16 cellular contexts compared by ENCODE assay signal in genomic region chr4:4259484-4260100, GRCh38. TPM values are rescaled to one million over a fixed set of nuclear protein-coding genes. Genes with fewer than 3 reads are reported as not detected.
DNase-seq lines count a peak whose midpoint lies in the region; ATAC-seq and TF ChIP-seq lines count a peak whose summit lies in the region.
"Had no signal": no experiment of that assay in that cellular context is flagged by ENCODE, and none has a peak within 500 bp of the region (broad histone marks: within the 10 kb centered on the region; RNA-seq: fewer than 3 reads in every experiment).

No MANE protein-coding gene starts in this region.

- H3K9me3 ChIP-seq in MM.1S (replicated peaks; ENCODE audit: insufficient read depth, low read length): no peaks in the 10 kb centered on the region
- H3K9me3 ChIP-seq: esophagus muscularis mucosa, heart left ventricle had no signal

- 0 out of 2 replicates have a peak overlapping the region, but pooled peaks have one; percentile 7 for H3K4me2 ChIP-seq in MM.1S (ENCODE audit: low read depth, low read length)

- H2AFZ ChIP-seq in MM.1S (ENCODE audit: low read length): 0 out of 2 replicates have a peak overlapping the region, but pooled peaks have one; percentile 28

- H4K20me1 ChIP-seq in MM.1S (ENCODE audit: insufficient read depth, low read length): no peaks in the 10 kb centered on the region

- no peaks in the 10 kb centered on the region for H3K4me1 ChIP-seq in MM.1S (ENCODE audit: low read length)
- H3K4me1 ChIP-seq: esophagus muscularis mucosa had no signal

- intact Hi-C loops in dendritic cell treated with granulocyte-macrophage colony-stimulating factor and Interleukin-4, amounts not matched to agents 40 ng/mL and 50 ng/mL, for 4 days (cut with micrococcal nuclease): loop anchor here (1.0 kb wide), 1 partner anchor 76 kb away; no protein-coding TSS in a partner anchor

- H3K9me2 ChIP-seq in MM.1S (replicated peaks; ENCODE audit: insufficient read depth, low read length): no peaks in the 10 kb centered on the region

- H3K4me3 Mint-ChIP-seq in dendritic cell treated with granulocyte-macrophage colony-stimulating factor and Interleukin-4, amounts not matched to agents 40 ng/mL and 50 ng/mL, for 4 days: peak overlapping the region; percentile 9
- peak overlapping the region; percentile 16 for H3K4me3 Mint-ChIP-seq in neural crest cell
- H3K4me3 Mint-ChIP-seq: activated CD4-positive, alpha-beta T cell treated with anti-CD3 and anti-CD28 coated beads for 36 hours; activated naive CD4-positive, alpha-beta T cell treated with anti-CD3 and anti-CD28 coated beads for 36 hours had no signal

- peak overlapping the region; percentile 67 for H3K27ac Mint-ChIP-seq in dendritic cell treated with granulocyte-macrophage colony-stimulating factor and Interleukin-4, amounts not matched to agents 40 ng/mL and 50 ng/mL, for 4 days
- H3K27ac Mint-ChIP-seq in neural crest cell (ENCODE audit: unreplicated experiment): no peak overlapping the region
- H3K27ac Mint-ChIP-seq: activated CD4-positive, alpha-beta T cell treated with anti-CD3 and anti-CD28 coated beads for 36 hours; activated naive CD4-positive, alpha-beta T cell treated with anti-CD3 and anti-CD28 coated beads for 36 hours had no signal

- no peak overlapping the region for H3K27ac ChIP-seq in MM.1S (ENCODE audit: low read length)
- H3K27ac ChIP-seq: esophagus muscularis mucosa had no signal

- ATAC-seq in GM19035 (IDR thresholded peaks at IDR 0.05; ENCODE audit: unreplicated experiment): no peak

- H3F3A ChIP-seq in MM.1S (ENCODE audit: insufficient read depth, low read length): no peaks in the 10 kb centered on the region

- H3K27me3 Mint-ChIP-seq in dendritic cell treated with granulocyte-macrophage colony-stimulating factor and Interleukin-4, amounts not matched to agents 40 ng/mL and 50 ng/mL, for 4 days: peaks cover 12% of the 10 kb centered on the region
- no peaks in the 10 kb centered on the region for H3K27me3 Mint-ChIP-seq in neural crest cell (ENCODE audit: low read depth)
- H3K27me3 Mint-ChIP-seq: activated CD4-positive, alpha-beta T cell treated with anti-CD3 and anti-CD28 coated beads for 36 hours had no signal

- TF ChIP-seq CTCF in MM.1S (IDR thresholded peaks at IDR 0.05; ENCODE audit: low read length) (no peak), neural crest cell (conservative IDR thresholded peaks at IDR 0.05) (no peak)

- H3K9me3 Mint-ChIP-seq in dendritic cell treated with granulocyte-macrophage colony-stimulating factor and Interleukin-4, amounts not matched to agents 40 ng/mL and 50 ng/mL, for 4 days: no peaks in the 10 kb centered on the region
- no peaks in the 10 kb centered on the region for H3K9me3 Mint-ChIP-seq in neural crest cell
- H3K9me3 Mint-ChIP-seq: activated naive CD4-positive, alpha-beta T cell treated with anti-CD3 and anti-CD28 coated beads for 36 hours had no signal

- no peaks in the 10 kb centered on the region for H3K79me2 ChIP-seq in MM.1S (ENCODE audit: low read length)

- no peaks in the 10 kb centered on the region for H3K27me3 ChIP-seq in MM.1S (replicated peaks; ENCODE audit: insufficient read depth, low read length)
- H3K27me3 ChIP-seq: heart left ventricle had no signal

- peak; percentile 29 for DNase-seq in ELF-1 (ENCODE audit: low read depth, low spot score)
- DNase-seq in MM.1S: no peak
- no peak for DNase-seq in neural crest cell (ENCODE audit: low read depth, low spot score)
- no peak for DNase-seq in COR-L47 (lab: John Stamatoyannopoulos, UW)
- DNase-seq in effector CD8-positive, alpha-beta T cell (lab: John Stamatoyannopoulos, UW): no peak
- DNase-seq: activated CD4-positive, alpha-beta T cell treated with anti-CD3 and anti-CD28 coated beads for 36 hours; activated naive CD4-positive, alpha-beta T cell treated with anti-CD3 and anti-CD28 coated beads for 36 hours; heart left ventricle; T1000 had no signal

- H3K36me3 Mint-ChIP-seq in dendritic cell treated with granulocyte-macrophage colony-stimulating factor and Interleukin-4, amounts not matched to agents 40 ng/mL and 50 ng/mL, for 4 days (ENCODE audit: low read depth): no peaks in the 10 kb centered on the region
- no peaks in the 10 kb centered on the region for H3K36me3 Mint-ChIP-seq in neural crest cell (ENCODE audit: low read depth)

- no peaks in the 10 kb centered on the region for H3K36me3 ChIP-seq in MM.1S (replicated peaks; ENCODE audit: insufficient read depth, low read length)
- H3K36me3 ChIP-seq: esophagus muscularis mucosa, heart left ventricle had no signal

- peaks cover 15% of the 10 kb centered on the region for H3K4me1 Mint-ChIP-seq in dendritic cell treated with granulocyte-macrophage colony-stimulating factor and Interleukin-4, amounts not matched to agents 40 ng/mL and 50 ng/mL, for 4 days (ENCODE audit: low read depth)
- peaks cover 14% of the 10 kb centered on the region for H3K4me1 Mint-ChIP-seq in neural crest cell
- H3K4me1 Mint-ChIP-seq: activated CD4-positive, alpha-beta T cell treated with anti-CD3 and anti-CD28 coated beads for 36 hours had no signal

- H3K4me3 ChIP-seq in MM.1S (ENCODE audit: low read length): no peak overlapping the region
- H3K4me3 ChIP-seq: esophagus muscularis mucosa, heart left ventricle had no signal

- no peak overlapping the region for H3K9ac ChIP-seq in MM.1S (ENCODE audit: low read length)

RNA-seq across cellular contexts. Expression of gene TMEM128, which starts 11.6 kb away (rescaled TPM):
- total RNA-seq in neural crest cell: 26.7 and 28.4 TPM in 2 replicates

RNA-seq across cellular contexts. Expression of gene LYAR, which starts 30.4 kb away (rescaled TPM):
- 24.7 and 27.3 TPM in 2 replicates for total RNA-seq in neural crest cell

RNA-seq across cellular contexts. Expression of gene ZBTB49, which starts 30.5 kb away (rescaled TPM):
- 5.7 and 7.8 TPM in 2 replicates for total RNA-seq in neural crest cell

RNA-seq across cellular contexts. Expression of gene OTOP1, which starts 32.9 kb away (rescaled TPM):
- 0.33 TPM in 1 of 2 replicates, not detected in the other for total RNA-seq in neural crest cell
- total RNA-seq: activated CD4-positive, alpha-beta T cell treated with anti-CD3 and anti-CD28 coated beads for 36 hours; activated naive CD4-positive, alpha-beta T cell treated with anti-CD3 and anti-CD28 coated beads for 36 hours; esophagus muscularis mucosa; heart left ventricle; LHCN-M2; myocyte; pulmonary artery endothelial cell; Right ventricle myocardium inferior had no signal
